In genomic region chr18:57437782-57438668, GRCh38 we compare ENCODE assay signal across 8 cellular contexts. TPM values are rescaled to one million over a fixed set of nuclear protein-coding genes. Genes with fewer than 3 reads are reported as not detected.
DNase-seq lines count a peak whose midpoint lies in the region; ATAC-seq and TF ChIP-seq lines count a peak whose summit lies in the region.

No MANE protein-coding gene starts in this region.

- H3K36me3 ChIP-seq in BE2C: no peaks in the 10 kb centered on the region; the same call in 1 of the 2 replicates

- H3K27me3 ChIP-seq in BE2C: peaks cover 15% of the 10 kb centered on the region

- peaks cover 5% of the 10 kb centered on the region for H3K9me3 Mint-ChIP-seq in stimulated activated memory B cell treated with anti-CD40 and anti-IgM and Interleukin-4, amounts not matched to agents 10 μg/mL and 1 μg/mL and 100 μg/mL, for 72 hours

- peak overlapping the region; percentile 81 for H3K4me3 ChIP-seq in BE2C (ENCODE audit: low read depth, low read length)
- no peak overlapping the region for H3K4me3 ChIP-seq in NB4 (ENCODE audit: low read depth, low read length)
- no peak overlapping the region for H3K4me3 ChIP-seq in choroid plexus epithelial cell (ENCODE audit: low read depth, low read length)

- H3K9me3 ChIP-seq in BE2C: no peaks in the 10 kb centered on the region

- no peaks in the 10 kb centered on the region for H3K4me1 ChIP-seq in BE2C

- H3K27me3 Mint-ChIP-seq in stimulated activated memory B cell treated with anti-CD40 and anti-IgM and Interleukin-4, amounts not matched to agents 10 μg/mL and 1 μg/mL and 100 μg/mL, for 72 hours: peaks cover 88% of the 10 kb centered on the region

- DNase-seq in BE2C (peak; percentile 88), NB4 (ENCODE audit: low read depth) (peak; percentile 49), SK-N-DZ (ENCODE audit: low spot score) (peak; percentile 86), choroid plexus epithelial cell (ENCODE audit: low read depth) (peak; percentile 38), medulla oblongata (ENCODE audit: extremely low spot score) (peak; percentile 57)

- TF ChIP-seq CTCF in BE2C (IDR thresholded peaks at IDR 0.05; ENCODE audit: low read depth, low read length) (peak; percentile 70), NB4 (IDR thresholded peaks at IDR 0.05; ENCODE audit: low read depth, low read length) (peak; percentile 25), choroid plexus epithelial cell (conservative IDR thresholded peaks at IDR 0.05; ENCODE audit: low read depth, low read length) (peak; percentile 58)

- no peak for TF ChIP-seq POLR2A in NB4 (IDR thresholded peaks at IDR 0.05; ENCODE audit: extremely low read depth, insufficient read length)

- H3K4me3 Mint-ChIP-seq in stimulated activated memory B cell treated with anti-CD40 and anti-IgM and Interleukin-4, amounts not matched to agents 10 μg/mL and 1 μg/mL and 100 μg/mL, for 72 hours: peak overlapping the region; percentile 47

- H3K27ac Mint-ChIP-seq in stimulated activated memory B cell treated with anti-CD40 and anti-IgM and Interleukin-4, amounts not matched to agents 10 μg/mL and 1 μg/mL and 100 μg/mL, for 72 hours: peak overlapping the region; percentile 29

- peaks cover 35% of the 10 kb centered on the region for H3K4me1 Mint-ChIP-seq in stimulated activated memory B cell treated with anti-CD40 and anti-IgM and Interleukin-4, amounts not matched to agents 10 μg/mL and 1 μg/mL and 100 μg/mL, for 72 hours

- peak; percentile 57 for ATAC-seq in GM19043 (IDR thresholded peaks at IDR 0.05; ENCODE audit: low read depth, unreplicated experiment)
- ATAC-seq in stimulated activated memory B cell treated with anti-CD40 and anti-IgM and Interleukin-4, amounts not matched to agents 10 μg/mL and 1 μg/mL and 100 μg/mL, for 72 hours: no peak
- no peak for ATAC-seq in HG03025 (IDR thresholded peaks at IDR 0.05; ENCODE audit: low FRiP score, unreplicated experiment)

- peaks cover 10% of the 10 kb centered on the region for H3K36me3 Mint-ChIP-seq in stimulated activated memory B cell treated with anti-CD40 and anti-IgM and Interleukin-4, amounts not matched to agents 10 μg/mL and 1 μg/mL and 100 μg/mL, for 72 hours

RNA-seq across cellular contexts. Expression of gene ONECUT2, which starts 2.9 kb away (rescaled TPM):
- 7.8 TPM for polyA plus RNA-seq in BE2C (2012; ENCODE audit: insufficient read depth, insufficient read length, low read depth)
- polyA plus RNA-seq in SK-N-DZ (2014; cell fraction: cytosol; rRNA removed): 7.3 and 7.7 TPM in 2 replicates
- polyA plus RNA-seq in SK-N-DZ (2014; cell fraction: nucleus; rRNA removed): 7.5 and 11.7 TPM in 2 replicates

Comparison
In these comparisons a context has a peak if more than half of its experiments do, and no peak if none do; other contexts are left out.
1. DNase-seq: peak in every context shown above with its lines; median percentile 88 in BE2C; 86 in SK-N-DZ; 57 in medulla oblongata; 49 in NB4; 38 in choroid plexus epithelial cell.